26 cellular contexts compared by ENCODE assay signal in the genomic region with DNA sequence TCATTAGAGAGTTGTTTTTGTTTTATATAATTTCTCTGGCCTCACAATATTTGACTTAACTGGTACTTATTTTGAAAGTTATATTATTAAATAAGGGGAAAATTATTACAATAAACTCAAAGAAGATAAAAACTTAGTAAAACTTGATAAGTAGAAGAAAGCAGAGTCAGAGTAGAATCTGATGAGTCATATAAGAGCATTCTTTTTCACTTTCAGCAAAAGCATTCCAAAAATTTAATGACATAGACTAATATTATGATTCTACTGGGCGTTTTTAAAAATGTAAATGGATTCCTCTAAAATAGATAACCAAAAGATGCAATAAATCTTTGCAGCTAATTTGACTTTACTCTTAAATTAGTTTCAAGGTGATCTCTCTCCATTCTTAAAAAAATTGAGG.
A peak's percentile ranks its signal among the peaks of the same experiment; 100 is the strongest.
DNase-seq lines count a peak whose midpoint lies in the region; FAIRE-seq and TF ChIP-seq lines count a peak whose summit lies in the region.
"Had no signal": no experiment of that assay in that cellular context is flagged by ENCODE, and none has a peak within 500 bp of the region (broad histone marks: within the 10 kb centered on the region; RNA-seq: fewer than 3 reads in every experiment).

No MANE protein-coding gene starts in this region.

- DNase-seq in A172 (ENCODE audit: low spot score) (peak; percentile 2), NCI-H226 (peak; percentile 40), fibroblast of pulmonary artery (ENCODE audit: low read depth) (peak; percentile 7), kidney (no peak), AG08396 (ENCODE audit: low spot score) (no peak), hypothalamus (lab: John Stamatoyannopoulos, UW) (no peak), SW 1271 (lab: John Stamatoyannopoulos, UW) (no peak), HCEC 1CT (no peak)
- DNase-seq: 8988T; BE2C; C1 segment of cervical spinal cord; CD4-positive, alpha-beta memory T cell; CD4-positive, CD25-positive, alpha-beta regulatory T cell; CD8-positive, alpha-beta memory T cell; COR-L47; DMS 273 treated with DMSO at 0.1 percent for 48 hours; DMS153; DMS53; DMS79; DND-41; EL had no signal

- no peak overlapping the region for H3K4me3 ChIP-seq in fibroblast of pulmonary artery (replicated peaks; ENCODE audit: low read depth, low read length)
- no peak overlapping the region for H3K4me3 ChIP-seq in kidney (ENCODE audit: low read length in 2 of 2)
- H3K4me3 ChIP-seq: A549, BLaER1, GM12878 had no signal

- H3K4me1 ChIP-seq in kidney (ENCODE audit: control insufficient read depth in 1 of 2, insufficient read depth in 1 of 2, low read depth in 1 of 2, low read length in 2 of 2) = no peaks in the 10 kb centered on the region
- H3K4me1 ChIP-seq: A549, BE2C had no signal

- no peaks in the 10 kb centered on the region for H3K36me3 ChIP-seq in kidney (ENCODE audit: control insufficient read depth in 1 of 2, insufficient read depth in 2 of 2, low read length in 2 of 2)
- H3K36me3 ChIP-seq: BE2C, BLaER1 had no signal

- no peak for TF ChIP-seq CTCF in fibroblast of pulmonary artery (IDR thresholded peaks at IDR 0.05; ENCODE audit: low read length, missing control alignments)
- no peak for TF ChIP-seq CTCF in kidney (IDR thresholded peaks at IDR 0.05; ENCODE audit: borderline replicate concordance, extremely low read depth, insufficient read depth)

- peak; percentile 50 for FAIRE-seq in kidney (lab: Jason Lieb, UNC)
- FAIRE-seq: A549, GM12878, GM12892, GM18507 had no signal

- intact Hi-C loops in kidney (cut with DNase I) = no loop called here

- H3K9ac ChIP-seq in kidney (ENCODE audit: low read length in 2 of 2) = no peak overlapping the region
- H3K9ac ChIP-seq: BLaER1 had no signal

- H3K27ac ChIP-seq in kidney (ENCODE audit: low read depth in 2 of 2, low read length in 2 of 2) = no peak overlapping the region
- H3K27ac ChIP-seq: A549, BLaER1 had no signal

- no peaks in the 10 kb centered on the region for H3K9me3 ChIP-seq in kidney (ENCODE audit: control insufficient read depth in 1 of 2, low read length in 2 of 2)
- H3K9me3 ChIP-seq: A549, BLaER1 had no signal

Comparison
In these comparisons a context has a peak if more than half of its experiments do, and no peak if none do; other contexts are left out.
1. DNase-seq: peak in A172 (single experiment), NCI-H226 (single experiment) and fibroblast of pulmonary artery (single experiment); none in kidney (single experiment), AG08396 (single experiment), hypothalamus (0 of 51), SW 1271 (0 of 2) and HCEC 1CT (single experiment).